In the genomic region with DNA sequence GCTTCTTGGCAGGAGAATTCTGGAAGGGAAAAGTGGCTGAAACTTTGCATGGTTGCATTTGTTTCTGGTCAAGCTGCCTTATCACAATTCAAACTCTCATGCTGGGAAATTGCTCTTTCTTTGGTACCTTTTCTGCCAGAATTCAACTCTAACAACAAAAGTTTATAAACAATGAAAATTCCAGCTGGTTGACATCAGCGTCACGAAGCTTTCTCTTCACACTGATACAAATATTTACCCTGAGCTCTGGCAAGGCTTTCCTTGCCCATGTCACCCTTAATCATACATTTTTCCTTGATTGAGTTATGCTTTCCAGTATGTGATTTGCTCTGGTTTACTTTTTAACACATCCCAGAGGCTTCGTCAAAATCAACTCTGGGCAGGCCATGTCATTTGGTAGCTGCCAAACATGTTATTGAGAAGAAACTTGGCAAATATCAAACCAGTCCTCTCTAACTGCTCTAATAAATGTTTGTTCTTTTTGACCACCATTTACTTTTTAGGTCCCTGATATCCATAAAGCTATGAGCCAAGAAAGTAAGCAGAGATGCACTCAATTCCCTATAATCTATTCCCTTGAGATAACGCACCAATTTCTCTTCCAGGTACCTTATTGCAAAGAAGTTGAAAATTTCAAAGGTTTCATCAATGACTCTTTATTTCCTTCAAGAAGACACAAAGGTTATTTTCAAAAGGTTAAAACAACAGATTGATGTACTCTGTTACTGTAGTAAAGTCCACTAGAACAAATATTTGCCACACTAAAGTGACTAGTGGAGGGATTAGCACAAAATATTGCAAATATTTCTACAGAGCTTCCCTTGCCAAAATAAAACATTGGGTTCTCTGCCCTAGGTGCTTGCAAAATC, we compare ENCODE assay signal across 3 cellular contexts.
TF ChIP-seq lines count a peak whose summit lies in the region.

No MANE protein-coding gene starts in this region.

TF ChIP-seq in SK-N-SH treated with all-trans-retinoic acid at 6 μM for 48 hours, 23 proteins besides CTCF, POLR2A, EP300 and RAD21:
- TF ChIP-seq, protein P1, sequence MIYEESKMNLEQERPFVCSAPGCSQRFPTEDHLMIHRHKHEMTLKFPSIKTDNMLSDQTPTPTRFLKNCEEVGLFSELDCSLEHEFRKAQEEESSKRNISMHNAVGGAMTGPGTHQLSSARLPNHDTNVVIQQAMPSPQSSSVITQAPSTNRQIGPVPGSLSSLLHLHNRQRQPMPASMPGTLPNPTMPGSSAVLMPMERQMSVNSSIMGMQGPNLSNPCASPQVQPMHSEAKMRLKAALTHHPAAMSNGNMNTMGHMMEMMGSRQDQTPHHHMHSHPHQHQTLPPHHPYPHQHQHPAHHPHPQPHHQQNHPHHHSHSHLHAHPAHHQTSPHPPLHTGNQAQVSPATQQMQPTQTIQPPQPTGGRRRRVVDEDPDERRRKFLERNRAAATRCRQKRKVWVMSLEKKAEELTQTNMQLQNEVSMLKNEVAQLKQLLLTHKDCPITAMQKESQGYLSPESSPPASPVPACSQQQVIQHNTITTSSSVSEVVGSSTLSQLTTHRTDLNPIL (CRISPR knock-in tag; IDR thresholded peaks at IDR 0.05; ENCODE audit: low read depth) = no peak
- TF ChIP-seq RARB (CRISPR knock-in tag; IDR thresholded peaks at IDR 0.05) (no peak), ZC3H10 (CRISPR knock-in tag; IDR thresholded peaks at IDR 0.05) (no peak), ISL1 (CRISPR knock-in tag; IDR thresholded peaks at IDR 0.05) (peak; percentile 28; the same call in 1 of the 2 replicates), GLIS3 (CRISPR knock-in tag; IDR thresholded peaks at IDR 0.05) (no peak), ZFP3 (CRISPR knock-in tag; IDR thresholded peaks at IDR 0.05) (no peak), PPARA (CRISPR knock-in tag; IDR thresholded peaks at IDR 0.05; ENCODE audit: borderline replicate concordance) (no peak)
- TF ChIP-seq, protein P2, sequence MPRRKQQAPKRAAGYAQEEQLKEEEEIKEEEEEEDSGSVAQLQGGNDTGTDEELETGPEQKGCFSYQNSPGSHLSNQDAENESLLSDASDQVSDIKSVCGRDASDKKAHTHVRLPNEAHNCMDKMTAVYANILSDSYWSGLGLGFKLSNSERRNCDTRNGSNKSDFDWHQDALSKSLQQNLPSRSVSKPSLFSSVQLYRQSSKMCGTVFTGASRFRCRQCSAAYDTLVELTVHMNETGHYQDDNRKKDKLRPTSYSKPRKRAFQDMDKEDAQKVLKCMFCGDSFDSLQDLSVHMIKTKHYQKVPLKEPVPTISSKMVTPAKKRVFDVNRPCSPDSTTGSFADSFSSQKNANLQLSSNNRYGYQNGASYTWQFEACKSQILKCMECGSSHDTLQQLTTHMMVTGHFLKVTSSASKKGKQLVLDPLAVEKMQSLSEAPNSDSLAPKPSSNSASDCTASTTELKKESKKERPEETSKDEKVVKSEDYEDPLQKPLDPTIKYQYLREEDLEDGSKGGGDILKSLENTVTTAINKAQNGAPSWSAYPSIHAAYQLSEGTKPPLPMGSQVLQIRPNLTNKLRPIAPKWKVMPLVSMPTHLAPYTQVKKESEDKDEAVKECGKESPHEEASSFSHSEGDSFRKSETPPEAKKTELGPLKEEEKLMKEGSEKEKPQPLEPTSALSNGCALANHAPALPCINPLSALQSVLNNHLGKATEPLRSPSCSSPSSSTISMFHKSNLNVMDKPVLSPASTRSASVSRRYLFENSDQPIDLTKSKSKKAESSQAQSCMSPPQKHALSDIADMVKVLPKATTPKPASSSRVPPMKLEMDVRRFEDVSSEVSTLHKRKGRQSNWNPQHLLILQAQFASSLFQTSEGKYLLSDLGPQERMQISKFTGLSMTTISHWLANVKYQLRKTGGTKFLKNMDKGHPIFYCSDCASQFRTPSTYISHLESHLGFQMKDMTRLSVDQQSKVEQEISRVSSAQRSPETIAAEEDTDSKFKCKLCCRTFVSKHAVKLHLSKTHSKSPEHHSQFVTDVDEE (CRISPR knock-in tag; IDR thresholded peaks at IDR 0.05) = no peak

TF ChIP-seq in SK-N-SH, 30 proteins besides CTCF, POLR2A, EP300 and RAD21 (continued from another document):
- TF ChIP-seq, protein P3, sequence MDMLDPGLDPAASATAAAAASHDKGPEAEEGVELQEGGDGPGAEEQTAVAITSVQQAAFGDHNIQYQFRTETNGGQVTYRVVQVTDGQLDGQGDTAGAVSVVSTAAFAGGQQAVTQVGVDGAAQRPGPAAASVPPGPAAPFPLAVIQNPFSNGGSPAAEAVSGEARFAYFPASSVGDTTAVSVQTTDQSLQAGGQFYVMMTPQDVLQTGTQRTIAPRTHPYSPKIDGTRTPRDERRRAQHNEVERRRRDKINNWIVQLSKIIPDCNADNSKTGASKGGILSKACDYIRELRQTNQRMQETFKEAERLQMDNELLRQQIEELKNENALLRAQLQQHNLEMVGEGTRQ (IDR thresholded peaks at IDR 0.05; ENCODE audit: borderline replicate concordance, low read depth, low read length) = no peak
- TF ChIP-seq YY1 (IDR thresholded peaks at IDR 0.05; ENCODE audit: low read depth) (no peak), EZH2phosphoT487 (IDR thresholded peaks at IDR 0.05; ENCODE audit: borderline replicate concordance, low read depth) (no peak), GATA2 (CRISPR knock-in tag; IDR thresholded peaks at IDR 0.05) (no peak), NFIC (IDR thresholded peaks at IDR 0.05; ENCODE audit: borderline replicate concordance) (no peak), POLR2AphosphoS5 (IDR thresholded peaks at IDR 0.05; ENCODE audit: low read depth, low read length) (no peak), FOXM1 (IDR thresholded peaks at IDR 0.05; ENCODE audit: low read depth) (no peak)
- TF ChIP-seq, protein P4, sequence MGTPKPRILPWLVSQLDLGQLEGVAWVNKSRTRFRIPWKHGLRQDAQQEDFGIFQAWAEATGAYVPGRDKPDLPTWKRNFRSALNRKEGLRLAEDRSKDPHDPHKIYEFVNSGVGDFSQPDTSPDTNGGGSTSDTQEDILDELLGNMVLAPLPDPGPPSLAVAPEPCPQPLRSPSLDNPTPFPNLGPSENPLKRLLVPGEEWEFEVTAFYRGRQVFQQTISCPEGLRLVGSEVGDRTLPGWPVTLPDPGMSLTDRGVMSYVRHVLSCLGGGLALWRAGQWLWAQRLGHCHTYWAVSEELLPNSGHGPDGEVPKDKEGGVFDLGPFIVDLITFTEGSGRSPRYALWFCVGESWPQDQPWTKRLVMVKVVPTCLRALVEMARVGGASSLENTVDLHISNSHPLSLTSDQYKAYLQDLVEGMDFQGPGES (IDR thresholded peaks at IDR 0.05; ENCODE audit: low read depth, low read length) = no peak
- TF ChIP-seq, protein P5, sequence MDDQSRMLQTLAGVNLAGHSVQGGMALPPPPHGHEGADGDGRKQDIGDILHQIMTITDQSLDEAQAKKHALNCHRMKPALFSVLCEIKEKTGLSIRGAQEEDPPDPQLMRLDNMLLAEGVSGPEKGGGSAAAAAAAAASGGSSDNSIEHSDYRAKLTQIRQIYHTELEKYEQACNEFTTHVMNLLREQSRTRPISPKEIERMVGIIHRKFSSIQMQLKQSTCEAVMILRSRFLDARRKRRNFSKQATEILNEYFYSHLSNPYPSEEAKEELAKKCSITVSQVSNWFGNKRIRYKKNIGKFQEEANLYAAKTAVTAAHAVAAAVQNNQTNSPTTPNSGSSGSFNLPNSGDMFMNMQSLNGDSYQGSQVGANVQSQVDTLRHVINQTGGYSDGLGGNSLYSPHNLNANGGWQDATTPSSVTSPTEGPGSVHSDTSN (IDR thresholded peaks at IDR 0.05) = no peak; the same call in 1 of the 2 replicates

TF ChIP-seq in K562, 482 proteins besides CTCF, POLR2A, EP300 and RAD21 (continued from another document):
- TF ChIP-seq, protein P6, sequence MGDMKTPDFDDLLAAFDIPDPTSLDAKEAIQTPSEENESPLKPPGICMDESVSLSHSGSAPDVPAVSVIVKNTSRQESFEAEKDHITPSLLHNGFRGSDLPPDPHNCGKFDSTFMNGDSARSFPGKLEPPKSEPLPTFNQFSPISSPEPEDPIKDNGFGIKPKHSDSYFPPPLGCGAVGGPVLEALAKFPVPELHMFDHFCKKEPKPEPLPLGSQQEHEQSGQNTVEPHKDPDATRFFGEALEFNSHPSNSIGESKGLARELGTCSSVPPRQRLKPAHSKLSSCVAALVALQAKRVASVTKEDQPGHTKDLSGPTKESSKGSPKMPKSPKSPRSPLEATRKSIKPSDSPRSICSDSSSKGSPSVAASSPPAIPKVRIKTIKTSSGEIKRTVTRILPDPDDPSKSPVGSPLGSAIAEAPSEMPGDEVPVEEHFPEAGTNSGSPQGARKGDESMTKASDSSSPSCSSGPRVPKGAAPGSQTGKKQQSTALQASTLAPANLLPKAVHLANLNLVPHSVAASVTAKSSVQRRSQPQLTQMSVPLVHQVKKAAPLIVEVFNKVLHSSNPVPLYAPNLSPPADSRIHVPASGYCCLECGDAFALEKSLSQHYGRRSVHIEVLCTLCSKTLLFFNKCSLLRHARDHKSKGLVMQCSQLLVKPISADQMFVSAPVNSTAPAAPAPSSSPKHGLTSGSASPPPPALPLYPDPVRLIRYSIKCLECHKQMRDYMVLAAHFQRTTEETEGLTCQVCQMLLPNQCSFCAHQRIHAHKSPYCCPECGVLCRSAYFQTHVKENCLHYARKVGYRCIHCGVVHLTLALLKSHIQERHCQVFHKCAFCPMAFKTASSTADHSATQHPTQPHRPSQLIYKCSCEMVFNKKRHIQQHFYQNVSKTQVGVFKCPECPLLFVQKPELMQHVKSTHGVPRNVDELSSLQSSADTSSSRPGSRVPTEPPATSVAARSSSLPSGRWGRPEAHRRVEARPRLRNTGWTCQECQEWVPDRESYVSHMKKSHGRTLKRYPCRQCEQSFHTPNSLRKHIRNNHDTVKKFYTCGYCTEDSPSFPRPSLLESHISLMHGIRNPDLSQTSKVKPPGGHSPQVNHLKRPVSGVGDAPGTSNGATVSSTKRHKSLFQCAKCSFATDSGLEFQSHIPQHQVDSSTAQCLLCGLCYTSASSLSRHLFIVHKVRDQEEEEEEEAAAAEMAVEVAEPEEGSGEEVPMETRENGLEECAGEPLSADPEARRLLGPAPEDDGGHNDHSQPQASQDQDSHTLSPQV (IDR thresholded peaks at IDR 0.05) = no peak
- TF ChIP-seq, protein P7, sequence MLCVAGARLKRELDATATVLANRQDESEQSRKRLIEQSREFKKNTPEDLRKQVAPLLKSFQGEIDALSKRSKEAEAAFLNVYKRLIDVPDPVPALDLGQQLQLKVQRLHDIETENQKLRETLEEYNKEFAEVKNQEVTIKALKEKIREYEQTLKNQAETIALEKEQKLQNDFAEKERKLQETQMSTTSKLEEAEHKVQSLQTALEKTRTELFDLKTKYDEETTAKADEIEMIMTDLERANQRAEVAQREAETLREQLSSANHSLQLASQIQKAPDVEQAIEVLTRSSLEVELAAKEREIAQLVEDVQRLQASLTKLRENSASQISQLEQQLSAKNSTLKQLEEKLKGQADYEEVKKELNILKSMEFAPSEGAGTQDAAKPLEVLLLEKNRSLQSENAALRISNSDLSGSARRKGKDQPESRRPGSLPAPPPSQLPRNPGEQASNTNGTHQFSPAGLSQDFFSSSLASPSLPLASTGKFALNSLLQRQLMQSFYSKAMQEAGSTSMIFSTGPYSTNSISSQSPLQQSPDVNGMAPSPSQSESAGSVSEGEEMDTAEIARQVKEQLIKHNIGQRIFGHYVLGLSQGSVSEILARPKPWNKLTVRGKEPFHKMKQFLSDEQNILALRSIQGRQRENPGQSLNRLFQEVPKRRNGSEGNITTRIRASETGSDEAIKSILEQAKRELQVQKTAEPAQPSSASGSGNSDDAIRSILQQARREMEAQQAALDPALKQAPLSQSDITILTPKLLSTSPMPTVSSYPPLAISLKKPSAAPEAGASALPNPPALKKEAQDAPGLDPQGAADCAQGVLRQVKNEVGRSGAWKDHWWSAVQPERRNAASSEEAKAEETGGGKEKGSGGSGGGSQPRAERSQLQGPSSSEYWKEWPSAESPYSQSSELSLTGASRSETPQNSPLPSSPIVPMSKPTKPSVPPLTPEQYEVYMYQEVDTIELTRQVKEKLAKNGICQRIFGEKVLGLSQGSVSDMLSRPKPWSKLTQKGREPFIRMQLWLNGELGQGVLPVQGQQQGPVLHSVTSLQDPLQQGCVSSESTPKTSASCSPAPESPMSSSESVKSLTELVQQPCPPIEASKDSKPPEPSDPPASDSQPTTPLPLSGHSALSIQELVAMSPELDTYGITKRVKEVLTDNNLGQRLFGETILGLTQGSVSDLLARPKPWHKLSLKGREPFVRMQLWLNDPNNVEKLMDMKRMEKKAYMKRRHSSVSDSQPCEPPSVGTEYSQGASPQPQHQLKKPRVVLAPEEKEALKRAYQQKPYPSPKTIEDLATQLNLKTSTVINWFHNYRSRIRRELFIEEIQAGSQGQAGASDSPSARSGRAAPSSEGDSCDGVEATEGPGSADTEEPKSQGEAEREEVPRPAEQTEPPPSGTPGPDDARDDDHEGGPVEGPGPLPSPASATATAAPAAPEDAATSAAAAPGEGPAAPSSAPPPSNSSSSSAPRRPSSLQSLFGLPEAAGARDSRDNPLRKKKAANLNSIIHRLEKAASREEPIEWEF (CRISPR knock-in tag; IDR thresholded peaks at IDR 0.05) = no peak
